ENCODE assay signal across 15 cellular contexts in genomic region chr11:2384723-2385041, GRCh38.
DNase-seq lines count a peak whose midpoint lies in the region; ATAC-seq and TF ChIP-seq lines count a peak whose summit lies in the region.
"Had no signal": no experiment of that assay in that cellular context is flagged by ENCODE, and none has a peak within 500 bp of the region (broad histone marks: within the 10 kb centered on the region; RNA-seq: fewer than 3 reads in every experiment).

No MANE protein-coding gene starts in this region.

- no peaks in the 10 kb centered on the region for H3K9me3 Mint-ChIP-seq in effector memory CD8-positive, alpha-beta T cell
- no peaks in the 10 kb centered on the region for H3K9me3 Mint-ChIP-seq in stimulated activated memory B cell treated with anti-CD40 and anti-IgM and Interleukin-4, amounts not matched to agents 10 μg/mL and 1 μg/mL and 100 μg/mL, for 72 hours
- H3K9me3 Mint-ChIP-seq: activated T-cell treated with anti-CD3 and anti-CD28 coated beads, Interleukin-2, amount 50 U/mL, for 24 hours had no signal

- H2AFZ ChIP-seq in KMS-11 (ENCODE audit: low read depth): peak overlapping the region; percentile 62; the same call in 1 of the 2 replicates

- no peaks in the 10 kb centered on the region for H3K36me3 ChIP-seq in KMS-11 (ENCODE audit: insufficient read depth)

- H3K27ac ChIP-seq in KMS-11: peak overlapping the region; percentile 94; the same call in 1 of the 2 replicates
- H3K27ac ChIP-seq: VCaP had no signal

- peaks cover 72% of the 10 kb centered on the region for H3K36me3 Mint-ChIP-seq in effector memory CD8-positive, alpha-beta T cell (ENCODE audit: insufficient read depth)
- H3K36me3 Mint-ChIP-seq in stimulated activated memory B cell treated with anti-CD40 and anti-IgM and Interleukin-4, amounts not matched to agents 10 μg/mL and 1 μg/mL and 100 μg/mL, for 72 hours: no peaks in the 10 kb centered on the region

- peaks cover 52% of the 10 kb centered on the region for H3K4me1 ChIP-seq in KMS-11 (ENCODE audit: low read depth, poor library complexity, severe bottlenecking)

- no peak for DNase-seq in effector memory CD8-positive, alpha-beta T cell
- DNase-seq in kidney tubule cell (ENCODE audit: low spot score) (no peak), NCI-H187 (lab: John Stamatoyannopoulos, UW) (no peak)
- DNase-seq in activated T-cell treated with anti-CD3 and anti-CD28 coated beads, Interleukin-2, amount 50 U/mL, for 48 hours: no peak
- DNase-seq: activated T-cell treated with anti-CD3 and anti-CD28 coated beads, Interleukin-2, amount 50 U/mL, for 24 hours; mesenchymal stem cell; NCI-H510A; SHP77 treated with DMSO at 0.1 percent for 48 hours had no signal

- H3K4me3 ChIP-seq in GM08714 (ENCODE audit: low read length) (peak overlapping the region; percentile 52; the same call in 1 of the 2 replicates), KMS-11 (IDR thresholded peaks at IDR 0.05; ENCODE audit: insufficient read depth, low read depth, low read length) (no peak overlapping the region)

- H3K79me2 ChIP-seq in KMS-11 (ENCODE audit: insufficient read depth, low read depth): no peaks in the 10 kb centered on the region

- peak overlapping the region; percentile 88 to 92 for H3K27ac Mint-ChIP-seq in effector memory CD8-positive, alpha-beta T cell
- H3K27ac Mint-ChIP-seq in stimulated activated memory B cell treated with anti-CD40 and anti-IgM and Interleukin-4, amounts not matched to agents 10 μg/mL and 1 μg/mL and 100 μg/mL, for 72 hours: peak overlapping the region; percentile 91

- ATAC-seq in effector memory CD8-positive, alpha-beta T cell (replicated peaks): no peak
- ATAC-seq in stimulated activated memory B cell treated with anti-CD40 and anti-IgM and Interleukin-4, amounts not matched to agents 10 μg/mL and 1 μg/mL and 100 μg/mL, for 72 hours: peak; percentile 51
- ATAC-seq in HG02884 (IDR thresholded peaks at IDR 0.05; ENCODE audit: unreplicated experiment): no peak
- ATAC-seq: heart right ventricle; stimulated activated naive CD8-positive, alpha-beta T cell treated with anti-CD3 and anti-CD28 coated beads, Interleukin-15, Interleukin-2, amounts not matched to agents 100 U/mL and 50 U/mL, for 24 hours had no signal

- peaks cover 8% of the 10 kb centered on the region for H3K27me3 ChIP-seq in KMS-11 (ENCODE audit: insufficient read depth, low read depth)
- H3K27me3 ChIP-seq: heart right ventricle had no signal

- H3K27me3 Mint-ChIP-seq in effector memory CD8-positive, alpha-beta T cell: no peaks in the 10 kb centered on the region
- no peaks in the 10 kb centered on the region for H3K27me3 Mint-ChIP-seq in stimulated activated memory B cell treated with anti-CD40 and anti-IgM and Interleukin-4, amounts not matched to agents 10 μg/mL and 1 μg/mL and 100 μg/mL, for 72 hours
- H3K27me3 Mint-ChIP-seq: activated T-cell treated with anti-CD3 and anti-CD28 coated beads, Interleukin-2, amount 50 U/mL, for 24 hours had no signal

- no peak for TF ChIP-seq CTCF in KMS-11 (conservative IDR thresholded peaks at IDR 0.05; ENCODE audit: low read depth, low read length)

- H3K4me3 Mint-ChIP-seq in effector memory CD8-positive, alpha-beta T cell: peak overlapping the region; percentile 81 to 83
- peak overlapping the region; percentile 86 for H3K4me3 Mint-ChIP-seq in stimulated activated memory B cell treated with anti-CD40 and anti-IgM and Interleukin-4, amounts not matched to agents 10 μg/mL and 1 μg/mL and 100 μg/mL, for 72 hours
- H3K4me3 Mint-ChIP-seq: activated T-cell treated with anti-CD3 and anti-CD28 coated beads, Interleukin-2, amount 50 U/mL, for 24 hours had no signal

- H3K4me1 Mint-ChIP-seq in effector memory CD8-positive, alpha-beta T cell (ENCODE audit: low read depth in 2 of 2): peaks cover 77 to 85% of the 10 kb centered on the region in 2 donors
- H3K4me1 Mint-ChIP-seq in stimulated activated memory B cell treated with anti-CD40 and anti-IgM and Interleukin-4, amounts not matched to agents 10 μg/mL and 1 μg/mL and 100 μg/mL, for 72 hours: peaks cover 95% of the 10 kb centered on the region

- peak overlapping the region; percentile 53 for H3K4me2 ChIP-seq in KMS-11

- H3K9ac ChIP-seq in KMS-11: no peak overlapping the region

- H4K20me1 ChIP-seq in KMS-11 (ENCODE audit: insufficient read depth): no peaks in the 10 kb centered on the region
